Comparison of ENCODE assay signal across 1 cellular context in the genomic region with DNA sequence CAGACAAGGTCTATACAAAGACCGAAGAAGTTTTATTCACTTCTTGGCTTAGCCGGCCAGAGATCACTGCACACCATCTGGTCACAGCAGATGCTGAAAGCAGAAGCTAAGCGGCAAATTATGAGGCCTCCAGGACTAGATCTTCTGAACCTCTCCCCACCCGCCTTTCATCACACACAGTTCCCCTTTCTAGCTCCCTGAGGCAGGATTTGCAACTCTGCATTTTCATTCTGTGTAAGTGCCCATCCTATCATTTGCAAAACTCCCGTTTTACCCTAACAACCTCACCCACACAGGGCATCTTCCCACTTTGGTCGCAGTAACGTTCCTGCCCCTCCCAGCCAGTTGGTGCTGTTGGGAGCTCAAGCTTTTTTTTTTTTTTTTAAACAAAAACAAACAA.
TF ChIP-seq lines count a peak whose summit lies in the region.

No MANE protein-coding gene starts in this region.

TF ChIP-seq in K562, 482 proteins besides CTCF, POLR2A, EP300 and RAD21 (continued from another document and continues in another):
- TF ChIP-seq KDM4B (IDR thresholded peaks at IDR 0.05; ENCODE audit: borderline replicate concordance in 2 of 2, low read depth in 1 of 2) (0 out of 4 replicates have a peak, but pooled peaks of 1 of the 2 experiments have one; percentile 43), WHSC1 (IDR thresholded peaks at IDR 0.05; ENCODE audit: low read length) (no peak), MTA3 (IDR thresholded peaks at IDR 0.05; ENCODE audit: borderline replicate concordance) (0 out of 2 replicates have a peak, but pooled peaks have one; percentile 39), HNRNPH1 (optimal IDR thresholded peaks at IDR 0.05; ENCODE audit: low read depth, low read length) (no peak), EGR1 (conservative IDR thresholded peaks at IDR 0.05) (no peak), KLF10 (CRISPR knock-in tag; IDR thresholded peaks at IDR 0.05) (no peak), ILF3 (IDR thresholded peaks at IDR 0.05; ENCODE audit: borderline replicate concordance) (no peak), KDM1A (IDR thresholded peaks at IDR 0.05) (peak; percentile 27 to 54; a peak in 2 of 4 replicates), NCOA6 (IDR thresholded peaks at IDR 0.05) (no peak), LCOR (CRISPR knock-in tag; IDR thresholded peaks at IDR 0.05) (no peak), TSC22D4 (tag; IDR thresholded peaks at IDR 0.05) (no peak), ERF (CRISPR knock-in tag; IDR thresholded peaks at IDR 0.05) (no peak), HDAC3 (IDR thresholded peaks at IDR 0.05; ENCODE audit: borderline replicate concordance, partially characterized antibody) (no peak), MYNN (IDR thresholded peaks at IDR 0.05) (no peak), MYNN (CRISPR knock-in tag; IDR thresholded peaks at IDR 0.05) (no peak), NR4A1 (CRISPR knock-in tag; IDR thresholded peaks at IDR 0.05) (no peak), NR4A1 (tag; IDR thresholded peaks at IDR 0.05) (no peak), KLF6 (CRISPR knock-in tag; IDR thresholded peaks at IDR 0.05; ENCODE audit: borderline replicate concordance) (no peak), PYGO2 (tag; IDR thresholded peaks at IDR 0.05) (no peak), NR1H2 (CRISPR knock-in tag; IDR thresholded peaks at IDR 0.05) (no peak), NUFIP1 (IDR thresholded peaks at IDR 0.05; ENCODE audit: partially characterized antibody) (no peak), STAG1 (CRISPR knock-in tag; IDR thresholded peaks at IDR 0.05; ENCODE audit: borderline replicate concordance) (no peak), ARNT (IDR thresholded peaks at IDR 0.05) (no peak), YBX1 (IDR thresholded peaks at IDR 0.05) (no peak), ZKSCAN3 (CRISPR knock-in tag; IDR thresholded peaks at IDR 0.05) (no peak), FOSL1 (tag; conservative IDR thresholded peaks at IDR 0.05) (no peak), BHLHE40 (IDR thresholded peaks at IDR 0.05; ENCODE audit: low read length) (no peak), PHF20 (IDR thresholded peaks at IDR 0.05; ENCODE audit: partially characterized antibody) (no peak), SIRT6 (IDR thresholded peaks at IDR 0.05; ENCODE audit: low read depth, low read length) (no peak), EHMT2 (IDR thresholded peaks at IDR 0.05) (no peak), ZZZ3 (IDR thresholded peaks at IDR 0.05) (no peak), ARID1B (IDR thresholded peaks at IDR 0.05) (peak; percentile 84), POLR2H (tag; IDR thresholded peaks at IDR 0.05; ENCODE audit: low read depth) (no peak), ZC3H4 (CRISPR knock-in tag; IDR thresholded peaks at IDR 0.05; ENCODE audit: borderline replicate concordance) (no peak), DDX20 (tag; IDR thresholded peaks at IDR 0.05; ENCODE audit: low read depth) (no peak)
- TF ChIP-seq, protein P1, sequence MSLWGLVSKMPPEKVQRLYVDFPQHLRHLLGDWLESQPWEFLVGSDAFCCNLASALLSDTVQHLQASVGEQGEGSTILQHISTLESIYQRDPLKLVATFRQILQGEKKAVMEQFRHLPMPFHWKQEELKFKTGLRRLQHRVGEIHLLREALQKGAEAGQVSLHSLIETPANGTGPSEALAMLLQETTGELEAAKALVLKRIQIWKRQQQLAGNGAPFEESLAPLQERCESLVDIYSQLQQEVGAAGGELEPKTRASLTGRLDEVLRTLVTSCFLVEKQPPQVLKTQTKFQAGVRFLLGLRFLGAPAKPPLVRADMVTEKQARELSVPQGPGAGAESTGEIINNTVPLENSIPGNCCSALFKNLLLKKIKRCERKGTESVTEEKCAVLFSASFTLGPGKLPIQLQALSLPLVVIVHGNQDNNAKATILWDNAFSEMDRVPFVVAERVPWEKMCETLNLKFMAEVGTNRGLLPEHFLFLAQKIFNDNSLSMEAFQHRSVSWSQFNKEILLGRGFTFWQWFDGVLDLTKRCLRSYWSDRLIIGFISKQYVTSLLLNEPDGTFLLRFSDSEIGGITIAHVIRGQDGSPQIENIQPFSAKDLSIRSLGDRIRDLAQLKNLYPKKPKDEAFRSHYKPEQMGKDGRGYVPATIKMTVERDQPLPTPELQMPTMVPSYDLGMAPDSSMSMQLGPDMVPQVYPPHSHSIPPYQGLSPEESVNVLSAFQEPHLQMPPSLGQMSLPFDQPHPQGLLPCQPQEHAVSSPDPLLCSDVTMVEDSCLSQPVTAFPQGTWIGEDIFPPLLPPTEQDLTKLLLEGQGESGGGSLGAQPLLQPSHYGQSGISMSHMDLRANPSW (CRISPR knock-in tag; IDR thresholded peaks at IDR 0.05), result no peak
- TF ChIP-seq, protein P2, sequence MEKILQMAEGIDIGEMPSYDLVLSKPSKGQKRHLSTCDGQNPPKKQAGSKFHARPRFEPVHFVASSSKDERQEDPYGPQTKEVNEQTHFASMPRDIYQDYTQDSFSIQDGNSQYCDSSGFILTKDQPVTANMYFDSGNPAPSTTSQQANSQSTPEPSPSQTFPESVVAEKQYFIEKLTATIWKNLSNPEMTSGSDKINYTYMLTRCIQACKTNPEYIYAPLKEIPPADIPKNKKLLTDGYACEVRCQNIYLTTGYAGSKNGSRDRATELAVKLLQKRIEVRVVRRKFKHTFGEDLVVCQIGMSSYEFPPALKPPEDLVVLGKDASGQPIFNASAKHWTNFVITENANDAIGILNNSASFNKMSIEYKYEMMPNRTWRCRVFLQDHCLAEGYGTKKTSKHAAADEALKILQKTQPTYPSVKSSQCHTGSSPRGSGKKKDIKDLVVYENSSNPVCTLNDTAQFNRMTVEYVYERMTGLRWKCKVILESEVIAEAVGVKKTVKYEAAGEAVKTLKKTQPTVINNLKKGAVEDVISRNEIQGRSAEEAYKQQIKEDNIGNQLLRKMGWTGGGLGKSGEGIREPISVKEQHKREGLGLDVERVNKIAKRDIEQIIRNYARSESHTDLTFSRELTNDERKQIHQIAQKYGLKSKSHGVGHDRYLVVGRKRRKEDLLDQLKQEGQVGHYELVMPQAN (IDR thresholded peaks at IDR 0.05; ENCODE audit: borderline replicate concordance), result no peak
- TF ChIP-seq, protein P3, sequence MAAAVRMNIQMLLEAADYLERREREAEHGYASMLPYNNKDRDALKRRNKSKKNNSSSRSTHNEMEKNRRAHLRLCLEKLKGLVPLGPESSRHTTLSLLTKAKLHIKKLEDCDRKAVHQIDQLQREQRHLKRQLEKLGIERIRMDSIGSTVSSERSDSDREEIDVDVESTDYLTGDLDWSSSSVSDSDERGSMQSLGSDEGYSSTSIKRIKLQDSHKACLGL (CRISPR knock-in tag; IDR thresholded peaks at IDR 0.05; ENCODE audit: borderline replicate concordance, poor library complexity, severe bottlenecking), result no peak
- TF ChIP-seq, protein P4, sequence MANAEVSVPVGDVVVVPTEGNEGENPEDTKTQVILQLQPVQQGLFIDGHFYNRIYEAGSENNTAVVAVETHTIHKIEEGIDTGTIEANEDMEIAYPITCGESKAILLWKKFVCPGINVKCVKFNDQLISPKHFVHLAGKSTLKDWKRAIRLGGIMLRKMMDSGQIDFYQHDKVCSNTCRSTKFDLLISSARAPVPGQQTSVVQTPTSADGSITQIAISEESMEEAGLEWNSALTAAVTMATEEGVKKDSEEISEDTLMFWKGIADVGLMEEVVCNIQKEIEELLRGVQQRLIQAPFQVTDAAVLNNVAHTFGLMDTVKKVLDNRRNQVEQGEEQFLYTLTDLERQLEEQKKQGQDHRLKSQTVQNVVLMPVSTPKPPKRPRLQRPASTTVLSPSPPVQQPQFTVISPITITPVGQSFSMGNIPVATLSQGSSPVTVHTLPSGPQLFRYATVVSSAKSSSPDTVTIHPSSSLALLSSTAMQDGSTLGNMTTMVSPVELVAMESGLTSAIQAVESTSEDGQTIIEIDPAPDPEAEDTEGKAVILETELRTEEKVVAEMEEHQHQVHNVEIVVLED (CRISPR knock-in tag; IDR thresholded peaks at IDR 0.05), result no peak
- TF ChIP-seq, protein P5, sequence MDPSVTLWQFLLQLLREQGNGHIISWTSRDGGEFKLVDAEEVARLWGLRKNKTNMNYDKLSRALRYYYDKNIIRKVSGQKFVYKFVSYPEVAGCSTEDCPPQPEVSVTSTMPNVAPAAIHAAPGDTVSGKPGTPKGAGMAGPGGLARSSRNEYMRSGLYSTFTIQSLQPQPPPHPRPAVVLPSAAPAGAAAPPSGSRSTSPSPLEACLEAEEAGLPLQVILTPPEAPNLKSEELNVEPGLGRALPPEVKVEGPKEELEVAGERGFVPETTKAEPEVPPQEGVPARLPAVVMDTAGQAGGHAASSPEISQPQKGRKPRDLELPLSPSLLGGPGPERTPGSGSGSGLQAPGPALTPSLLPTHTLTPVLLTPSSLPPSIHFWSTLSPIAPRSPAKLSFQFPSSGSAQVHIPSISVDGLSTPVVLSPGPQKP (CRISPR knock-in tag; IDR thresholded peaks at IDR 0.05), result no peak
- TF ChIP-seq, protein P6, sequence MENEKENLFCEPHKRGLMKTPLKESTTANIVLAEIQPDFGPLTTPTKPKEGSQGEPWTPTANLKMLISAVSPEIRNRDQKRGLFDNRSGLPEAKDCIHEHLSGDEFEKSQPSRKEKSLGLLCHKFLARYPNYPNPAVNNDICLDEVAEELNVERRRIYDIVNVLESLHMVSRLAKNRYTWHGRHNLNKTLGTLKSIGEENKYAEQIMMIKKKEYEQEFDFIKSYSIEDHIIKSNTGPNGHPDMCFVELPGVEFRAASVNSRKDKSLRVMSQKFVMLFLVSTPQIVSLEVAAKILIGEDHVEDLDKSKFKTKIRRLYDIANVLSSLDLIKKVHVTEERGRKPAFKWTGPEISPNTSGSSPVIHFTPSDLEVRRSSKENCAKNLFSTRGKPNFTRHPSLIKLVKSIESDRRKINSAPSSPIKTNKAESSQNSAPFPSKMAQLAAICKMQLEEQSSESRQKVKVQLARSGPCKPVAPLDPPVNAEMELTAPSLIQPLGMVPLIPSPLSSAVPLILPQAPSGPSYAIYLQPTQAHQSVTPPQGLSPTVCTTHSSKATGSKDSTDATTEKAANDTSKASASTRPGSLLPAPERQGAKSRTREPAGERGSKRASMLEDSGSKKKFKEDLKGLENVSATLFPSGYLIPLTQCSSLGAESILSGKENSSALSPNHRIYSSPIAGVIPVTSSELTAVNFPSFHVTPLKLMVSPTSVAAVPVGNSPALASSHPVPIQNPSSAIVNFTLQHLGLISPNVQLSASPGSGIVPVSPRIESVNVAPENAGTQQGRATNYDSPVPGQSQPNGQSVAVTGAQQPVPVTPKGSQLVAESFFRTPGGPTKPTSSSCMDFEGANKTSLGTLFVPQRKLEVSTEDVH (IDR thresholded peaks at IDR 0.05; ENCODE audit: low read depth, partially characterized antibody), result no peak
- TF ChIP-seq, protein P7, sequence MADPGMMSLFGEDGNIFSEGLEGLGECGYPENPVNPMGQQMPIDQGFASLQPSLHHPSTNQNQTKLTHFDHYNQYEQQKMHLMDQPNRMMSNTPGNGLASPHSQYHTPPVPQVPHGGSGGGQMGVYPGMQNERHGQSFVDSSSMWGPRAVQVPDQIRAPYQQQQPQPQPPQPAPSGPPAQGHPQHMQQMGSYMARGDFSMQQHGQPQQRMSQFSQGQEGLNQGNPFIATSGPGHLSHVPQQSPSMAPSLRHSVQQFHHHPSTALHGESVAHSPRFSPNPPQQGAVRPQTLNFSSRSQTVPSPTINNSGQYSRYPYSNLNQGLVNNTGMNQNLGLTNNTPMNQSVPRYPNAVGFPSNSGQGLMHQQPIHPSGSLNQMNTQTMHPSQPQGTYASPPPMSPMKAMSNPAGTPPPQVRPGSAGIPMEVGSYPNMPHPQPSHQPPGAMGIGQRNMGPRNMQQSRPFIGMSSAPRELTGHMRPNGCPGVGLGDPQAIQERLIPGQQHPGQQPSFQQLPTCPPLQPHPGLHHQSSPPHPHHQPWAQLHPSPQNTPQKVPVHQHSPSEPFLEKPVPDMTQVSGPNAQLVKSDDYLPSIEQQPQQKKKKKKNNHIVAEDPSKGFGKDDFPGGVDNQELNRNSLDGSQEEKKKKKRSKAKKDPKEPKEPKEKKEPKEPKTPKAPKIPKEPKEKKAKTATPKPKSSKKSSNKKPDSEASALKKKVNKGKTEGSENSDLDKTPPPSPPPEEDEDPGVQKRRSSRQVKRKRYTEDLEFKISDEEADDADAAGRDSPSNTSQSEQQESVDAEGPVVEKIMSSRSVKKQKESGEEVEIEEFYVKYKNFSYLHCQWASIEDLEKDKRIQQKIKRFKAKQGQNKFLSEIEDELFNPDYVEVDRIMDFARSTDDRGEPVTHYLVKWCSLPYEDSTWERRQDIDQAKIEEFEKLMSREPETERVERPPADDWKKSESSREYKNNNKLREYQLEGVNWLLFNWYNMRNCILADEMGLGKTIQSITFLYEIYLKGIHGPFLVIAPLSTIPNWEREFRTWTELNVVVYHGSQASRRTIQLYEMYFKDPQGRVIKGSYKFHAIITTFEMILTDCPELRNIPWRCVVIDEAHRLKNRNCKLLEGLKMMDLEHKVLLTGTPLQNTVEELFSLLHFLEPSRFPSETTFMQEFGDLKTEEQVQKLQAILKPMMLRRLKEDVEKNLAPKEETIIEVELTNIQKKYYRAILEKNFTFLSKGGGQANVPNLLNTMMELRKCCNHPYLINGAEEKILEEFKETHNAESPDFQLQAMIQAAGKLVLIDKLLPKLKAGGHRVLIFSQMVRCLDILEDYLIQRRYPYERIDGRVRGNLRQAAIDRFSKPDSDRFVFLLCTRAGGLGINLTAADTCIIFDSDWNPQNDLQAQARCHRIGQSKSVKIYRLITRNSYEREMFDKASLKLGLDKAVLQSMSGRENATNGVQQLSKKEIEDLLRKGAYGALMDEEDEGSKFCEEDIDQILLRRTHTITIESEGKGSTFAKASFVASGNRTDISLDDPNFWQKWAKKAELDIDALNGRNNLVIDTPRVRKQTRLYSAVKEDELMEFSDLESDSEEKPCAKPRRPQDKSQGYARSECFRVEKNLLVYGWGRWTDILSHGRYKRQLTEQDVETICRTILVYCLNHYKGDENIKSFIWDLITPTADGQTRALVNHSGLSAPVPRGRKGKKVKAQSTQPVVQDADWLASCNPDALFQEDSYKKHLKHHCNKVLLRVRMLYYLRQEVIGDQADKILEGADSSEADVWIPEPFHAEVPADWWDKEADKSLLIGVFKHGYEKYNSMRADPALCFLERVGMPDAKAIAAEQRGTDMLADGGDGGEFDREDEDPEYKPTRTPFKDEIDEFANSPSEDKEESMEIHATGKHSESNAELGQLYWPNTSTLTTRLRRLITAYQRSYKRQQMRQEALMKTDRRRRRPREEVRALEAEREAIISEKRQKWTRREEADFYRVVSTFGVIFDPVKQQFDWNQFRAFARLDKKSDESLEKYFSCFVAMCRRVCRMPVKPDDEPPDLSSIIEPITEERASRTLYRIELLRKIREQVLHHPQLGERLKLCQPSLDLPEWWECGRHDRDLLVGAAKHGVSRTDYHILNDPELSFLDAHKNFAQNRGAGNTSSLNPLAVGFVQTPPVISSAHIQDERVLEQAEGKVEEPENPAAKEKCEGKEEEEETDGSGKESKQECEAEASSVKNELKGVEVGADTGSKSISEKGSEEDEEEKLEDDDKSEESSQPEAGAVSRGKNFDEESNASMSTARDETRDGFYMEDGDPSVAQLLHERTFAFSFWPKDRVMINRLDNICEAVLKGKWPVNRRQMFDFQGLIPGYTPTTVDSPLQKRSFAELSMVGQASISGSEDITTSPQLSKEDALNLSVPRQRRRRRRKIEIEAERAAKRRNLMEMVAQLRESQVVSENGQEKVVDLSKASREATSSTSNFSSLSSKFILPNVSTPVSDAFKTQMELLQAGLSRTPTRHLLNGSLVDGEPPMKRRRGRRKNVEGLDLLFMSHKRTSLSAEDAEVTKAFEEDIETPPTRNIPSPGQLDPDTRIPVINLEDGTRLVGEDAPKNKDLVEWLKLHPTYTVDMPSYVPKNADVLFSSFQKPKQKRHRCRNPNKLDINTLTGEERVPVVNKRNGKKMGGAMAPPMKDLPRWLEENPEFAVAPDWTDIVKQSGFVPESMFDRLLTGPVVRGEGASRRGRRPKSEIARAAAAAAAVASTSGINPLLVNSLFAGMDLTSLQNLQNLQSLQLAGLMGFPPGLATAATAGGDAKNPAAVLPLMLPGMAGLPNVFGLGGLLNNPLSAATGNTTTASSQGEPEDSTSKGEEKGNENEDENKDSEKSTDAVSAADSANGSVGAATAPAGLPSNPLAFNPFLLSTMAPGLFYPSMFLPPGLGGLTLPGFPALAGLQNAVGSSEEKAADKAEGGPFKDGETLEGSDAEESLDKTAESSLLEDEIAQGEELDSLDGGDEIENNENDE (IDR thresholded peaks at IDR 0.05; ENCODE audit: low read depth, low read length), result no peak
